18 cellular contexts compared by ENCODE assay signal in genomic region chr14:59342108-59342507, GRCh38.
DNase-seq lines count a peak whose midpoint lies in the region; ATAC-seq, FAIRE-seq and TF ChIP-seq lines count a peak whose summit lies in the region.
"Had no signal": no experiment of that assay in that cellular context is flagged by ENCODE, and none has a peak within 500 bp of the region (broad histone marks: within the 10 kb centered on the region; RNA-seq: fewer than 3 reads in every experiment).

No MANE protein-coding gene starts in this region.

- POLR2A ChIA-PET in K562 (lab: Yijun Ruan, JAX), result no interaction called here

- no peaks in the 10 kb centered on the region for H3K9me3 Mint-ChIP-seq in HFFc6
- no peaks in the 10 kb centered on the region for H3K9me3 Mint-ChIP-seq in activated naive CD4-positive, alpha-beta T cell treated with anti-CD3 and anti-CD28 coated beads, Interleukin-2, amount 50 U/mL, for 72 hours
- H3K9me3 Mint-ChIP-seq: CD4-positive, CD25-positive, alpha-beta regulatory T cell; IgD-negative memory B cell had no signal

- CTCF ChIA-PET in K562 (lab: Yijun Ruan, JAX; ENCODE audit: low intra/inter-chr PET ratio), result no interaction called here

- H2AK5ac ChIP-seq in neuronal stem cell (ENCODE audit: low read depth, low read length), result no peak overlapping the region

- no peak overlapping the region for H2BK15ac ChIP-seq in neuronal stem cell (ENCODE audit: low read length)

- H3K36me3 ChIP-seq in K562 (ENCODE audit: control insufficient read depth, insufficient read depth, low read length), result no peaks in the 10 kb centered on the region
- H3K36me3 ChIP-seq in muscle layer of colon (ENCODE audit: insufficient read depth, low read length), result peaks cover 19% of the 10 kb centered on the region
- peaks cover 0 to 21% of the 10 kb centered on the region in 2 donors for H3K36me3 ChIP-seq in neuronal stem cell (replicated peaks in 1 of 2; ENCODE audit: control insufficient read depth in 2 of 2, insufficient read depth in 2 of 2, low read length in 2 of 2)

- H3K9ac ChIP-seq in K562 (ENCODE audit: insufficient read depth in 1 of 2, low read depth in 2 of 2, low read length in 2 of 2) (no peak overlapping the region), muscle layer of colon (ENCODE audit: low read length) (no peak overlapping the region), neuronal stem cell (ENCODE audit: low read depth, low read length, poor library complexity) (no peak overlapping the region)

- no peak overlapping the region for H4K91ac ChIP-seq in neuronal stem cell (ENCODE audit: low read depth, low read length, poor library complexity)

- intact Hi-C loops in K562 (cut with micrococcal nuclease), result no loop called here

- no peak overlapping the region for H3K18ac ChIP-seq in neuronal stem cell (ENCODE audit: low read length)

- H3K79me2 ChIP-seq in K562 (ENCODE audit: control insufficient read depth, insufficient read depth, low read length), result no peaks in the 10 kb centered on the region

- H2BK120ac ChIP-seq in neuronal stem cell (ENCODE audit: low read depth, low read length), result no peak overlapping the region

- no peaks in the 10 kb centered on the region for H3K27me3 Mint-ChIP-seq in HFFc6 (ENCODE audit: insufficient read depth)
- H3K27me3 Mint-ChIP-seq: CD4-positive, CD25-positive, alpha-beta regulatory T cell; IgD-negative memory B cell had no signal

- DNase-seq in EL (peak; percentile 23), HFFc6 (no peak), K562 (ENCODE audit: extremely low read depth in 1 of 4, low spot score in 3 of 4) (peak in 1 of 4 experiments; percentile 9), DMS79 treated with DMSO at 0.1 percent for 48 hours (lab: John Stamatoyannopoulos, UW) (no peak), neuronal stem cell (ENCODE audit: low spot score) (no peak)
- DNase-seq in stimulated activated CD4-positive, alpha-beta T cell treated with anti-CD3 and anti-CD28 coated beads, Interleukin-4, amount 100 ng/mL, for 1 hour, result no peak
- DNase-seq in activated naive CD4-positive, alpha-beta T cell treated with anti-CD3 and anti-CD28 coated beads, Interleukin-2, amount 50 U/mL, for 72 hours (ENCODE audit: low spot score in 2 of 2), result no peak
- DNase-seq: AML-193; CD4-positive, CD25-positive, alpha-beta regulatory T cell; DND-41; H7; MV-4-11; NCI-H1436 treated with DMSO at 0.1 percent for 48 hours; NCI-H226; NCI-H526 treated with DMSO at 0.1 percent for 48 hours; NK-92 treated with Interleukin-12 subunit alpha and Interleukin-12 subunit beta, amount 100 ng/mL, for 24 hours had no signal

- H3K4ac ChIP-seq in neuronal stem cell (ENCODE audit: low read length), result no peak overlapping the region

- H3K27me3 ChIP-seq in K562 (ENCODE audit: control insufficient read depth in 2 of 2, insufficient read depth in 2 of 2, low read length in 2 of 2) (no peaks in the 10 kb centered on the region), muscle layer of colon (ENCODE audit: control insufficient read depth in 1 of 2, insufficient read depth in 2 of 2, low read length in 2 of 2) (no peaks in the 10 kb centered on the region), neuronal stem cell (ENCODE audit: control insufficient read depth in 3 of 3, insufficient read depth in 3 of 3, low read depth in 1 of 3, low read length in 3 of 3) (no peaks in the 10 kb centered on the region)

- peaks cover 9% of the 10 kb centered on the region for H3K36me3 Mint-ChIP-seq in HFFc6 (ENCODE audit: low read depth)
- no peaks in the 10 kb centered on the region for H3K36me3 Mint-ChIP-seq in activated naive CD4-positive, alpha-beta T cell treated with anti-CD3 and anti-CD28 coated beads, Interleukin-2, amount 50 U/mL, for 72 hours

- H3K14ac ChIP-seq in neuronal stem cell (ENCODE audit: low read length), result no peak overlapping the region

- peak overlapping the region; percentile 62; the same call in 1 of the 2 replicates for H3K27ac Mint-ChIP-seq in HFFc6
- H3K27ac Mint-ChIP-seq in activated naive CD4-positive, alpha-beta T cell treated with anti-CD3 and anti-CD28 coated beads, Interleukin-2, amount 50 U/mL, for 72 hours, result no peak overlapping the region
- H3K27ac Mint-ChIP-seq: CD4-positive, CD25-positive, alpha-beta regulatory T cell; IgD-negative memory B cell had no signal

- no peak for TF ChIP-seq RAD21 in K562 (CRISPR knock-in tag; conservative IDR thresholded peaks at IDR 0.05 in 1 of 2, IDR thresholded peaks at IDR 0.05 in 1 of 2)

- no peak for FAIRE-seq in K562 (lab: Jason Lieb, UNC)

- H3K4me3 Mint-ChIP-seq in HFFc6, result no peak overlapping the region
- H3K4me3 Mint-ChIP-seq: CD4-positive, CD25-positive, alpha-beta regulatory T cell; IgD-negative memory B cell had no signal

- H3K9me3 ChIP-seq in K562 (replicated peaks; ENCODE audit: control insufficient read depth, insufficient read depth, low read depth, low read length) (no peaks in the 10 kb centered on the region), muscle layer of colon (ENCODE audit: low read length) (no peaks in the 10 kb centered on the region), neuronal stem cell (replicated peaks in 1 of 2; ENCODE audit: control insufficient read depth in 2 of 2, insufficient read depth in 1 of 2, low read depth in 1 of 2, low read length in 2 of 2) (peaks cover 0 to 4% of the 10 kb centered on the region in 2 donors)

- H3K79me1 ChIP-seq in neuronal stem cell (ENCODE audit: low read depth, low read length), result no peaks in the 10 kb centered on the region

- no peak overlapping the region for H2BK5ac ChIP-seq in neuronal stem cell (ENCODE audit: low read length)

- H2AFZ ChIP-seq in K562 (ENCODE audit: low read depth, low read length) (no peak overlapping the region), neuronal stem cell (ENCODE audit: low read length) (no peak overlapping the region)

- H3K27ac ChIP-seq in K562 (ENCODE audit: extremely low read depth, low read depth, low read length), result no peak overlapping the region
- H3K27ac ChIP-seq in muscle layer of colon (ENCODE audit: low read depth, low read length), result peak overlapping the region; percentile 66
- no peak overlapping the region for H3K27ac ChIP-seq in neuronal stem cell (replicated peaks; ENCODE audit: low read length)

- H3K4me1 ChIP-seq in K562 (replicated peaks in 1 of 2; ENCODE audit: control insufficient read depth in 2 of 2, insufficient read depth in 2 of 2, low read length in 2 of 2), result no peaks in the 10 kb centered on the region; a peak in 1 of 5 replicates
- H3K4me1 ChIP-seq in muscle layer of colon (ENCODE audit: insufficient read depth, low read length), result peaks cover 65% of the 10 kb centered on the region
- H3K4me1 ChIP-seq in neuronal stem cell (ENCODE audit: control insufficient read depth in 2 of 2, insufficient read depth in 1 of 2, low read depth in 1 of 2, low read length in 2 of 2), result peaks cover 24 to 58% of the 10 kb centered on the region in 2 donors

- H3K23ac ChIP-seq in neuronal stem cell (ENCODE audit: low read depth, low read length, poor library complexity), result no peak overlapping the region

- H3K4me3 ChIP-seq in K562 (no peak overlapping the region), muscle layer of colon (ENCODE audit: low read depth in 1 of 2, low read length in 2 of 2) (no peak overlapping the region), neuronal stem cell (ENCODE audit: low read length in 2 of 2) (no peak overlapping the region)

- no peak for TF ChIP-seq CTCF in HFFc6 (IDR thresholded peaks at IDR 0.05)
- no peak for TF ChIP-seq CTCF in K562 (IDR thresholded peaks at IDR 0.05 in 2 of 3, conservative IDR thresholded peaks at IDR 0.05 in 1 of 3; ENCODE audit: insufficient read depth in 2 of 3, low read depth in 1 of 3, low read length in 3 of 3)

- no peak for TF ChIP-seq POLR2A in K562 (conservative IDR thresholded peaks at IDR 0.05)

- no peak overlapping the region for H2BK12ac ChIP-seq in neuronal stem cell (ENCODE audit: low read length)

- no peaks in the 10 kb centered on the region for H3K9me1 ChIP-seq in K562 (ENCODE audit: control insufficient read depth, insufficient read depth, low read length)

- 38% methylated on average over 3 of the region's 3 CpGs for WGBS in K562 (ENCODE audit: insufficient coverage, low coverage, missing lambda C conversion rate)
- WGBS in neuronal stem cell (ENCODE audit: extremely low coverage in 2 of 2, insufficient read length in 2 of 2, insufficient replicate concordance in 1 of 2), 2 donors, result no CpG with 5 or more reads among the region's 3 CpGs

- H4K8ac ChIP-seq in neuronal stem cell (ENCODE audit: low read depth, low read length), result no peak overlapping the region

- peaks cover 52% of the 10 kb centered on the region for H3K4me1 Mint-ChIP-seq in HFFc6 (ENCODE audit: low read depth)
- H3K4me1 Mint-ChIP-seq: CD4-positive, CD25-positive, alpha-beta regulatory T cell had no signal

- no peak for ATAC-seq in K562
- no peak for ATAC-seq in activated naive CD4-positive, alpha-beta T cell treated with anti-CD3 and anti-CD28 coated beads, Interleukin-2, amount 50 U/mL, for 72 hours

- no peaks in the 10 kb centered on the region for H4K20me1 ChIP-seq in K562 (replicated peaks; ENCODE audit: control insufficient read depth, insufficient read depth, low read length)

- TF ChIP-seq EP300 in K562 (IDR thresholded peaks at IDR 0.05; ENCODE audit: low read length), result no peak

- in situ Hi-C loops in K562 (cut with MboI), result no loop called here

- no TSS peak for BruUV-seq in K562 (replicated peaks; lab: Mats Ljungman, UMichigan)

- H3K4me2 ChIP-seq in K562 (ENCODE audit: insufficient read depth, low read length) (no peak overlapping the region), neuronal stem cell (ENCODE audit: insufficient read depth, low read length, poor library complexity, severe bottlenecking) (no peak overlapping the region)

TF ChIP-seq in K562, 482 proteins besides CTCF, POLR2A, EP300 and RAD21:
- TF ChIP-seq ZNF316 (IDR thresholded peaks at IDR 0.05), result peak; percentile 19; the same call in 1 of the 2 replicates
- TF ChIP-seq ZNF277 (CRISPR knock-in tag; IDR thresholded peaks at IDR 0.05; ENCODE audit: borderline replicate concordance), result no peak
- peak; percentile 25; the same call in 1 of the 2 replicates for TF ChIP-seq FOSL1 (tag; conservative IDR thresholded peaks at IDR 0.05)
